Comparison of ENCODE assay signal across 8 cellular contexts in genomic region chr19:48511800-48512503, GRCh38. TPM values are rescaled to one million over a fixed set of nuclear protein-coding genes. Genes with fewer than 3 reads are reported as not detected.
DNase-seq lines count a peak whose midpoint lies in the region; ATAC-seq and TF ChIP-seq lines count a peak whose summit lies in the region.

Gene LMTK3, minus strand, starts transcription at chr19:48511835. Its CDS starts 259 bp downstream, at chr19:48511576.

- no peak within 1 kb of the TSS for H3K9ac ChIP-seq in iPS-18a (ENCODE audit: low read length)

- ATAC-seq in HG03045 (IDR thresholded peaks at IDR 0.05; ENCODE audit: unreplicated experiment), result no peak

- peaks cover 19% of the 10 kb centered on the region for H3K27me3 ChIP-seq in iPS-18a (ENCODE audit: control insufficient read depth, insufficient read depth, low read length)

- H3K4me3 Mint-ChIP-seq in osteocyte (ENCODE audit: unreplicated experiment), result no peak within 1 kb of the TSS

- peaks cover 10% of the 10 kb centered on the region for H3K4me1 Mint-ChIP-seq in osteocyte (ENCODE audit: unreplicated experiment)

- H3K4me3 ChIP-seq in iPS-18a (ENCODE audit: low read length), result peak within 1 kb of the TSS; percentile 69

- DNase-seq in NCI-H82 (lab: John Stamatoyannopoulos, UW) (peak; percentile 82), NCI-H82 treated with DMSO at 0.1 percent for 48 hours (lab: John Stamatoyannopoulos, UW; ENCODE audit: unreplicated experiment) (no peak), RPMI7951 (ENCODE audit: low read depth) (peak; percentile 51), osteocyte (ENCODE audit: extremely low spot score, unreplicated experiment) (no peak)
- peak; percentile 35 to 78 (median 58) for DNase-seq in activated naive CD4-positive, alpha-beta T cell (lab: John Stamatoyannopoulos, UW)
- DNase-seq in stimulated activated CD4-positive, alpha-beta T cell treated with anti-CD3 and anti-CD28 coated beads, Interleukin-4, amount 100 ng/mL, for 48 hours (ENCODE audit: low read depth in 2 of 2), result peak; percentile 64 to 66

- no peaks in the 10 kb centered on the region for H3K9me3 ChIP-seq in iPS-18a (ENCODE audit: control insufficient read depth, low read depth, low read length)

- H3K27ac Mint-ChIP-seq in osteocyte (ENCODE audit: unreplicated experiment), result no peak within 1 kb of the TSS

- H3K27ac ChIP-seq in iPS-18a (ENCODE audit: low read length), result no peak within 1 kb of the TSS

- TF ChIP-seq CTCF in osteocyte (IDR thresholded peaks at IDR 0.05), result no peak

- no peaks in the 10 kb centered on the region for H3K36me3 ChIP-seq in iPS-18a (ENCODE audit: control insufficient read depth, low read depth, low read length)

- H3K4me1 ChIP-seq in iPS-18a (ENCODE audit: control insufficient read depth, low read depth, low read length), result no peaks in the 10 kb centered on the region

- no peaks in the 10 kb centered on the region for H3K9me3 Mint-ChIP-seq in osteocyte (ENCODE audit: unreplicated experiment)

- H3K36me3 Mint-ChIP-seq in osteocyte (ENCODE audit: unreplicated experiment), result no peaks in the 10 kb centered on the region

- H3K27me3 Mint-ChIP-seq in osteocyte (ENCODE audit: unreplicated experiment), result peaks cover 9% of the 10 kb centered on the region

RNA-seq across cellular contexts. Expression of gene LMTK3, which starts in this region (rescaled TPM):
- not detected in 2 replicates for total RNA-seq in RPMI7951 (2014; rRNA removed; shearing (Covaris generic))
- 0.32 and 0.39 TPM in 2 replicates for total RNA-seq in osteocyte

Comparison
In these comparisons a context has a peak if more than half of its experiments do, and no peak if none do; other contexts are left out.
1. DNase-seq: peak in NCI-H82 (single experiment), activated naive CD4-positive, alpha-beta T cell (4 of 4) and stimulated activated CD4-positive, alpha-beta T cell treated with anti-CD3 and anti-CD28 coated beads, Interleukin-4, amount 100 ng/mL, for 48 hours (2 of 2); none in NCI-H82 treated with DMSO at 0.1 percent for 48 hours (single experiment) and osteocyte (single experiment).
2. Peak in DNase-seq in RPMI7951; RNA of the gene not detected or under 1 TPM.